9 cellular contexts compared by ENCODE assay signal in the genomic region with DNA sequence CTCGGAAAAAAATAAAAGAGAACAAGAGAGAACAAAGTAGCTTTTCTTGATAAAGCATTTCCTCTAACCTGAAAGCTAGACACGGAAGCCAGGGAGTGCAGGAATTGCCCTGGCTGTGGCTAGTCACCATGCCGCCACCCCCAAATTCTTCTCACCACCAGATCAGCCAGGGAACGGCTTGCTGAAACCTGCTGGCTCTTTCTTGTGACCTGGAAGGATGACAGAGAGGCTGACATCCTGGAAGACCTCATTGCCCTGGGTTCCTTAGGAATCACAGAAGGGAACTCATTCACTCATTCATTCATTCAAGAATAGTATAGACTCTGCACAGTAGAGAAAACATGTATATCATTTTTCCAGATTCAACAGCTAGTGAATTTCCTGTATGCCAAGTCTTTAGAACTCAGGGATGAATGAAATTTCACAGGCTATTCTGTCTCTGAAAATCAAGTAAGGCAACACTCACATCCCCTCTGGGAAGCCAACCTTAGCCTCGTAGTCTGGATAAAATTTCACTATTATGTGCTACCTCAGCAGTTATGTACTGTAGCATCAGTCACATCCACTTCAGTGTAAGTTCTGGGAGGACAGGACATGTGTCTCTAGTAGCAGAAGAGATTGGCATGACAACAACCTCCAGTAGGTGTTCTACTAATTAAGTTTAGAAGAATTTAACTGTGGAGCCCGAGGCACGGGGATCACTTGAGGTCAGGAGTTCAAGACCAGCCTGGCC. TPM values are rescaled to one million over a fixed set of nuclear protein-coding genes. Genes with fewer than 3 reads are reported as not detected.
DNase-seq lines count a peak whose midpoint lies in the region; ATAC-seq and TF ChIP-seq lines count a peak whose summit lies in the region.
"Had no signal": no experiment of that assay in that cellular context is flagged by ENCODE, and none has a peak within 500 bp of the region (broad histone marks: within the 10 kb centered on the region; RNA-seq: fewer than 3 reads in every experiment).

No MANE protein-coding gene starts in this region.

- H3K4me2 ChIP-seq in BLaER1 treated with 17β-estradiol and CSF1 and Interleukin-3, amounts not matched to agents 10 nM and 100 nM = peak overlapping the region; percentile 52 to 82 (median 67)
- peak overlapping the region; percentile 81 for H3K4me2 ChIP-seq in mammary epithelial cell (ENCODE audit: insufficient read depth, low read depth, low read length)

- peak overlapping the region; percentile 81 for H2AFZ ChIP-seq in mammary epithelial cell (ENCODE audit: low read depth, low read length)

- peak overlapping the region in 10 of 11 experiments; percentile 62 to 75 (median 72); a peak in 19 of 22 replicates for H3K27ac ChIP-seq in BLaER1 treated with 17β-estradiol and CSF1 and Interleukin-3, amounts not matched to agents 10 nM and 100 nM
- peak overlapping the region; percentile 88 for H3K27ac ChIP-seq in mammary epithelial cell (ENCODE audit: insufficient read depth, low read depth, low read length)
- peak overlapping the region in 2 of 4 donors; percentile 21 to 44 for H3K27ac ChIP-seq in transverse colon

- intact Hi-C loops in mammary epithelial cell (cut with micrococcal nuclease) (no loop called here), transverse colon (cut with DNase I; ENCODE audit: low total_unique reads) (no loop called here)

- no peaks in the 10 kb centered on the region for H3K9me3 ChIP-seq in BLaER1 treated with 17β-estradiol and CSF1 and Interleukin-3, amounts not matched to agents 10 nM and 100 nM (replicated peaks in 1 of 11)
- no peaks in the 10 kb centered on the region for H3K9me3 ChIP-seq in mammary epithelial cell (replicated peaks; ENCODE audit: insufficient read depth, low read length)
- H3K9me3 ChIP-seq in transverse colon = no peaks in the 10 kb centered on the region

- BruUV-seq in mammary epithelial cell (replicated peaks; lab: Mats Ljungman, UMichigan) = TSS peak; percentile 35

- TF ChIP-seq POLR2A in transverse colon (IDR thresholded peaks at IDR 0.05) = no peak

- ATAC-seq in GM19455 (IDR thresholded peaks at IDR 0.05; ENCODE audit: unreplicated experiment) (peak; percentile 16), HG03442 (IDR thresholded peaks at IDR 0.05; ENCODE audit: unreplicated experiment) (peak; percentile 14)

- TF ChIP-seq CTCF in mammary epithelial cell (conservative IDR thresholded peaks at IDR 0.05 in 1 of 2, IDR thresholded peaks at IDR 0.05 in 1 of 2; ENCODE audit: extremely low read depth in 1 of 2, insufficient read depth in 1 of 2, low read depth in 1 of 2, low read length in 2 of 2) = no peak
- no peak for TF ChIP-seq CTCF in transverse colon (IDR thresholded peaks at IDR 0.05)
- TF ChIP-seq CTCF in mesothelial cell of epicardium (IDR thresholded peaks at IDR 0.05; ENCODE audit: unreplicated experiment) = no peak

- H3K9ac ChIP-seq in BLaER1 treated with 17β-estradiol and CSF1 and Interleukin-3, amounts not matched to agents 10 nM and 100 nM = peak overlapping the region in 6 of 11 experiments; percentile 3 to 36 (median 26); a peak in 7 of 22 replicates
- peak overlapping the region; percentile 66 for H3K9ac ChIP-seq in mammary epithelial cell (ENCODE audit: insufficient read depth, low read length)

- no peaks in the 10 kb centered on the region for H3K27me3 Mint-ChIP-seq in mesothelial cell of epicardium (ENCODE audit: low read depth)

- H3K4me3 Mint-ChIP-seq in mesothelial cell of epicardium = no peak overlapping the region

- no peaks in the 10 kb centered on the region for H3K79me2 ChIP-seq in mammary epithelial cell (ENCODE audit: insufficient read depth, low read length)

- H3K4me1 Mint-ChIP-seq in mesothelial cell of epicardium = peaks cover 17% of the 10 kb centered on the region

- H3K4me1 ChIP-seq in BLaER1 treated with 17β-estradiol and CSF1 and Interleukin-3, amounts not matched to agents 10 nM and 100 nM = peaks cover 27 to 69% (median 36%) of the 10 kb centered on the region in 10 experiments
- H3K4me1 ChIP-seq in mammary epithelial cell (ENCODE audit: insufficient read depth, low read length) (peaks cover 29% of the 10 kb centered on the region), transverse colon (no peaks in the 10 kb centered on the region)

- no peaks in the 10 kb centered on the region for H3K36me3 Mint-ChIP-seq in mesothelial cell of epicardium

- H3K27me3 ChIP-seq in BLaER1 treated with 17β-estradiol and CSF1 and Interleukin-3, amounts not matched to agents 10 nM and 100 nM = no peaks in the 10 kb centered on the region
- H3K27me3 ChIP-seq in mammary epithelial cell (ENCODE audit: insufficient read depth, low read length) = no peaks in the 10 kb centered on the region
- no peaks in the 10 kb centered on the region for H3K27me3 ChIP-seq in transverse colon

- no peak for TF ChIP-seq EP300 in transverse colon (IDR thresholded peaks at IDR 0.05; ENCODE audit: low read depth)

- CTCF ChIA-PET in mammary epithelial cell (lab: Charles Lee; ENCODE audit: low non-redundant PET) = no interaction called here

- no peaks in the 10 kb centered on the region for H3K36me3 ChIP-seq in BLaER1 treated with 17β-estradiol and CSF1 and Interleukin-3, amounts not matched to agents 10 nM and 100 nM
- no peaks in the 10 kb centered on the region for H3K36me3 ChIP-seq in mammary epithelial cell (ENCODE audit: insufficient read depth, low read length)
- H3K36me3 ChIP-seq in transverse colon = no peaks in the 10 kb centered on the region

- 9% methylated on average over 6 of the region's 7 CpGs for WGBS in mammary epithelial cell (ENCODE audit: low coverage, missing lambda C conversion rate)
- 67 to 84% methylated on average over 3 to 7 of the region's 7 CpGs for WGBS in transverse colon (ENCODE audit: low coverage in 1 of 2), 2 donors

- no peaks in the 10 kb centered on the region for H4K20me1 ChIP-seq in BLaER1 treated with 17β-estradiol and CSF1 and Interleukin-3, amounts not matched to agents 10 nM and 100 nM
- no peaks in the 10 kb centered on the region for H4K20me1 ChIP-seq in mammary epithelial cell (ENCODE audit: insufficient read depth, low read length)

- no peak overlapping the region for H3K4me3 ChIP-seq in BLaER1 treated with 17β-estradiol and CSF1 and Interleukin-3, amounts not matched to agents 10 nM and 100 nM
- H3K4me3 ChIP-seq in mammary epithelial cell (replicated peaks in 1 of 3; ENCODE audit: insufficient read depth in 1 of 3, low read depth in 2 of 3, low read length in 3 of 3) = no peak overlapping the region
- H3K4me3 ChIP-seq in transverse colon = no peak overlapping the region

- H3K27ac Mint-ChIP-seq in mesothelial cell of epicardium = no peak overlapping the region

- DNase-seq in mammary epithelial cell (peak; percentile 91), transverse colon (no peak), mesothelial cell of epicardium (ENCODE audit: low spot score in 2 of 2, unreplicated experiment in 2 of 2) (no peak), retina (no peak), DMS79 (lab: John Stamatoyannopoulos, UW) (no peak)

- dilution Hi-C loops in mammary epithelial cell (cut with HindIII; ENCODE audit: low sequenced_read_pairs) = no loop called here

- in situ Hi-C loops in mammary epithelial cell (cut with MboI; ENCODE audit: low sequenced_read_pairs in 2 of 2) = no loop called here
- in situ Hi-C loops in transverse colon (cut with MboI; ENCODE audit: low pct_ligation_motif_present in 1 of 4, low pct_unique_long_range_greater_than_20kb in 1 of 4, low sequenced_read_pairs in 3 of 4) = no loop called here

- no peaks in the 10 kb centered on the region for H3K9me3 Mint-ChIP-seq in mesothelial cell of epicardium

RNA-seq across cellular contexts. Expression of a gene that starts 42.2 kb away (rescaled TPM):
- 10 to 100 TPM in 1 of 2 donors, 1 to 10 TPM in 1; 5.2 to 20.7 TPM for total RNA-seq in mammary epithelial cell
- 6.6 TPM for polyA plus RNA-seq in mammary epithelial cell
- polyA minus RNA-seq in mammary epithelial cell = 3.2 TPM
- total RNA-seq in transverse colon = 1 to 10 TPM in 2 of 4 donors, not detected in 2; 3.2 to 4.9 TPM
- 3.4 to 6.2 TPM (median 5.6 TPM) in 3 replicates for total RNA-seq in mesothelial cell of epicardium
- total RNA-seq: Daoy had no signal
